11 cellular contexts compared by ENCODE assay signal in the genomic region with DNA sequence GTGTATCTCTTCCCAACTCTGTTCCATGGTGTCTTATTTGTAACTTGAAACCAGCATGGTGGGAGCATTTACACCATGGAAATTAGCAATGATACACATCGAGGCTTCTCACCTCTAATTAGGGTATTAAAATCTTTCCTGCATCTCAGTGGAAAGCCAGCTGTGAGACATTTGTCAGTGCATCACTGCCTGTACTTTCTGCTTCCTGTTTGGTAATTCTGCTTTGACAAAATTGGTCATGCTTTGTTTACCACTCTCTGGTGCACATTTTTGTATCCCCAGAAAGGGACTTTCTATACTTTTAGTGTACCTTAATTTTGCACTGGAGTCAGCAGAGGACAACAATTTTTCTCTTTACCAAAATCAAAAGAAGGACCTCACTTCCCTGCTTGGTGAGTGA.
DNase-seq lines count a peak whose midpoint lies in the region; ATAC-seq and TF ChIP-seq lines count a peak whose summit lies in the region.
"Had no signal": no experiment of that assay in that cellular context is flagged by ENCODE, and none has a peak within 500 bp of the region (broad histone marks: within the 10 kb centered on the region; RNA-seq: fewer than 3 reads in every experiment).

No MANE protein-coding gene starts in this region.

- peaks cover 6% of the 10 kb centered on the region for H3K27me3 Mint-ChIP-seq in central memory CD8-positive, alpha-beta T cell
- H3K27me3 Mint-ChIP-seq in nephron progenitor cell (ENCODE audit: low read depth, poor library complexity) (peaks cover 2% of the 10 kb centered on the region), Caco-2 (ENCODE audit: insufficient read depth, unreplicated experiment) (no peaks in the 10 kb centered on the region)

- no TSS peak for BruUV-seq in Caco-2 (replicated peaks; lab: Mats Ljungman, UMichigan)

- CTCF ChIA-PET in Caco-2 (lab: Charles Lee) = no interaction called here

- DNase-seq in central memory CD8-positive, alpha-beta T cell (ENCODE audit: low spot score in 2 of 2) = no peak
- DNase-seq in nephron progenitor cell = no peak
- no peak for DNase-seq in NCI-H1694 (lab: John Stamatoyannopoulos, UW)
- no peak for DNase-seq in DMS53 (lab: John Stamatoyannopoulos, UW)
- DNase-seq in Caco-2 = no peak
- DNase-seq: activated T-cell treated with anti-CD3 and anti-CD28 coated beads, Interleukin-2, amount 50 U/mL, for 1 hour; central memory CD4-positive, alpha-beta T cell; left ventricle myocardium inferior had no signal

- H3K4me1 Mint-ChIP-seq in central memory CD8-positive, alpha-beta T cell = peaks cover 5% of the 10 kb centered on the region
- H3K4me1 Mint-ChIP-seq in nephron progenitor cell = no peaks in the 10 kb centered on the region
- no peaks in the 10 kb centered on the region for H3K4me1 Mint-ChIP-seq in Caco-2 (ENCODE audit: low read depth, unreplicated experiment)

- ATAC-seq in GM18858 (IDR thresholded peaks at IDR 0.05; ENCODE audit: unreplicated experiment) (peak; percentile 95), GM21515 (IDR thresholded peaks at IDR 0.05; ENCODE audit: unreplicated experiment) (peak; percentile 87), HG03103 (IDR thresholded peaks at IDR 0.05; ENCODE audit: low read depth, unreplicated experiment) (peak; percentile 85)
- ATAC-seq in central memory CD8-positive, alpha-beta T cell (replicated peaks; ENCODE audit: extremely low read depth, poor library complexity, severe bottlenecking) = peak; percentile 67

- no peak overlapping the region for H3K4me3 Mint-ChIP-seq in central memory CD8-positive, alpha-beta T cell
- H3K4me3 Mint-ChIP-seq in nephron progenitor cell (no peak overlapping the region), Caco-2 (ENCODE audit: unreplicated experiment) (no peak overlapping the region)

- H3K9me3 Mint-ChIP-seq in central memory CD8-positive, alpha-beta T cell = no peaks in the 10 kb centered on the region
- H3K9me3 Mint-ChIP-seq in nephron progenitor cell (peaks cover 4% of the 10 kb centered on the region), Caco-2 (ENCODE audit: unreplicated experiment) (no peaks in the 10 kb centered on the region)

- no peaks in the 10 kb centered on the region for H3K27me3 ChIP-seq in Caco-2 (replicated peaks; ENCODE audit: control insufficient read depth, insufficient read depth, low read length)

- no peaks in the 10 kb centered on the region for H3K36me3 Mint-ChIP-seq in central memory CD8-positive, alpha-beta T cell (ENCODE audit: insufficient read depth)
- no peaks in the 10 kb centered on the region for H3K36me3 Mint-ChIP-seq in nephron progenitor cell (ENCODE audit: low read depth)
- no peaks in the 10 kb centered on the region for H3K36me3 Mint-ChIP-seq in Caco-2 (ENCODE audit: insufficient read depth, unreplicated experiment)

- peak overlapping the region; percentile 17 for H3K27ac Mint-ChIP-seq in central memory CD8-positive, alpha-beta T cell (ENCODE audit: low read depth)
- H3K27ac Mint-ChIP-seq in nephron progenitor cell (no peak overlapping the region), Caco-2 (ENCODE audit: unreplicated experiment) (no peak overlapping the region)

- no peaks in the 10 kb centered on the region for H3K9me3 ChIP-seq in Caco-2
- H3K9me3 ChIP-seq: left ventricle myocardium inferior had no signal

- no peaks in the 10 kb centered on the region for H3K36me3 ChIP-seq in Caco-2 (ENCODE audit: control insufficient read depth, insufficient read depth, low read length)
- H3K36me3 ChIP-seq: left ventricle myocardium inferior had no signal

- POLR2A ChIA-PET in Caco-2 (lab: Charles Lee) = no interaction called here

- intact Hi-C loops in Caco-2 (cut with micrococcal nuclease; ENCODE audit: unreplicated experiment) = no loop called here

- TF ChIP-seq CTCF in nephron progenitor cell (IDR thresholded peaks at IDR 0.05) = no peak
- TF ChIP-seq CTCF in Caco-2 (IDR thresholded peaks at IDR 0.05; ENCODE audit: insufficient read depth in 1 of 2, low read depth in 1 of 2, low read length in 1 of 2, severe bottlenecking in 1 of 2, unreplicated experiment in 1 of 2) = no peak

- H3K4me3 ChIP-seq in Caco-2 (ENCODE audit: low read depth, low read length) = no peak overlapping the region
- H3K4me3 ChIP-seq: left ventricle myocardium inferior had no signal

- no peaks in the 10 kb centered on the region for H3K4me1 ChIP-seq in Caco-2
- H3K4me1 ChIP-seq: left ventricle myocardium inferior had no signal
